In the genomic region with DNA sequence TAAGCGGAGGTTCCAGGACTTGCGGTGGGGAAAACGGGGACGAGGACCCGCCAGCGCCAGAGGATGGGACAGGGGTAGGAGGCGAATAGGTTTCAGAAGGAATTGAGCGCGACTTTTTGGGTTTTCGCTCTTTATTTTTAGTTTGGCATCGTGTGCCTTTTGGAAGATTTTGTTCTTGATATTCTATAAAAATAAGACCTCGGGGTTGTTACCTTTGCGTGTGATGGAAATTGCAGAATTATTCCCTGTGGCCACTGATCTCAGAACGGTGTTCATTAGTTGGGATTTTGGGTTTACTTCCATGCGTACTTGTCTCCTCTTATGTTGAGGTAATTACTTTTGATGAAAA, we compare ENCODE assay signal across 1 cellular context.
TF ChIP-seq lines count a peak whose summit lies in the region.

No MANE protein-coding gene starts in this region.

TF ChIP-seq in GM23338, 12 proteins besides CTCF, POLR2A, EP300 and RAD21 (continued from another document):
- TF ChIP-seq, protein P1, sequence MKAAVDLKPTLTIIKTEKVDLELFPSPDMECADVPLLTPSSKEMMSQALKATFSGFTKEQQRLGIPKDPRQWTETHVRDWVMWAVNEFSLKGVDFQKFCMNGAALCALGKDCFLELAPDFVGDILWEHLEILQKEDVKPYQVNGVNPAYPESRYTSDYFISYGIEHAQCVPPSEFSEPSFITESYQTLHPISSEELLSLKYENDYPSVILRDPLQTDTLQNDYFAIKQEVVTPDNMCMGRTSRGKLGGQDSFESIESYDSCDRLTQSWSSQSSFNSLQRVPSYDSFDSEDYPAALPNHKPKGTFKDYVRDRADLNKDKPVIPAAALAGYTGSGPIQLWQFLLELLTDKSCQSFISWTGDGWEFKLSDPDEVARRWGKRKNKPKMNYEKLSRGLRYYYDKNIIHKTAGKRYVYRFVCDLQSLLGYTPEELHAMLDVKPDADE (IDR thresholded peaks at IDR 0.05): no peak
TF ChIP-seq in GM23338: peak in this region for 0.
